In the genomic region with DNA sequence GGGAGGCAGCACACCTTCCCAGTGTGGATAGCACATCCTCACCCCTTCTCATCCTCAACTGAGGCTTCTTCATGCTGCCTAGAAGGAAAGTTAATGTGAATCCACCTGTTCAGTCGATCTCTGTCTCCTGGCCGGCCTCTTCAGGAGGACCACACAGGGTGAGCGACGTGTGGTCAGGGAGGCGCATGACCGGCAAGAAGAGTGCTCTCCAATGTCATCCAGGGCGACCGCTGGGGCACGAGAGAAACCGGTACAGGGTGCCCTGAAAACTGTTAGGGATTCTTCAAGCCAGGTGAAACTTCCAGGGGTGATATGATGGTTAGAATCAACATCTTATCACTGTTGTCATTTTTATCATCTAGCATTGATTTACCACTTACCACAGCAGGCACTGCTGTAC, we compare ENCODE assay signal across 2 cellular contexts.
TF ChIP-seq lines count a peak whose summit lies in the region.

No MANE protein-coding gene starts in this region.

TF ChIP-seq in SK-N-SH, 30 proteins besides CTCF, POLR2A, EP300 and RAD21:
- TF ChIP-seq MAX (IDR thresholded peaks at IDR 0.05; ENCODE audit: low read depth) (no peak), MXI1 (IDR thresholded peaks at IDR 0.05; ENCODE audit: low read depth, low read length) (no peak), IRF3 (IDR thresholded peaks at IDR 0.05; ENCODE audit: low read depth, low read length) (no peak), REST (IDR thresholded peaks at IDR 0.05; ENCODE audit: low read depth, low read length) (no peak), PBX3 (IDR thresholded peaks at IDR 0.05) (no peak), GATA2 (CRISPR knock-in tag; IDR thresholded peaks at IDR 0.05) (no peak), GABPA (IDR thresholded peaks at IDR 0.05; ENCODE audit: low read depth) (no peak), FOSL2 (IDR thresholded peaks at IDR 0.05; ENCODE audit: borderline replicate concordance, low read depth) (no peak)

TF ChIP-seq in HEK293T, 16 proteins besides CTCF, POLR2A, EP300 and RAD21:
- TF ChIP-seq TARDBP (IDR thresholded peaks at IDR 0.05) (no peak), ARNT (IDR thresholded peaks at IDR 0.05) (no peak), SP1 (IDR thresholded peaks at IDR 0.05) (no peak), FOXK2 (IDR thresholded peaks at IDR 0.05) (no peak), LEF1 (IDR thresholded peaks at IDR 0.05; ENCODE audit: borderline replicate concordance) (no peak), L3MBTL2 (conservative IDR thresholded peaks at IDR 0.05) (no peak), ELF4 (IDR thresholded peaks at IDR 0.05) (no peak), SUZ12 (IDR thresholded peaks at IDR 0.05) (no peak), NFRKB (IDR thresholded peaks at IDR 0.05) (no peak), CTBP1 (IDR thresholded peaks at IDR 0.05; ENCODE audit: borderline replicate concordance) (no peak), BHLHE40 (IDR thresholded peaks at IDR 0.05; ENCODE audit: borderline replicate concordance) (no peak)
- TF ChIP-seq, protein P1, sequence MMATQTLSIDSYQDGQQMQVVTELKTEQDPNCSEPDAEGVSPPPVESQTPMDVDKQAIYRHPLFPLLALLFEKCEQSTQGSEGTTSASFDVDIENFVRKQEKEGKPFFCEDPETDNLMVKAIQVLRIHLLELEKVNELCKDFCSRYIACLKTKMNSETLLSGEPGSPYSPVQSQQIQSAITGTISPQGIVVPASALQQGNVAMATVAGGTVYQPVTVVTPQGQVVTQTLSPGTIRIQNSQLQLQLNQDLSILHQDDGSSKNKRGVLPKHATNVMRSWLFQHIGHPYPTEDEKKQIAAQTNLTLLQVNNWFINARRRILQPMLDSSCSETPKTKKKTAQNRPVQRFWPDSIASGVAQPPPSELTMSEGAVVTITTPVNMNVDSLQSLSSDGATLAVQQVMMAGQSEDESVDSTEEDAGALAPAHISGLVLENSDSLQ (IDR thresholded peaks at IDR 0.05): no peak
TF ChIP-seq in HEK293T: peak in this region for 0.
